Comparison of ENCODE assay signal across 15 cellular contexts in the genomic region with DNA sequence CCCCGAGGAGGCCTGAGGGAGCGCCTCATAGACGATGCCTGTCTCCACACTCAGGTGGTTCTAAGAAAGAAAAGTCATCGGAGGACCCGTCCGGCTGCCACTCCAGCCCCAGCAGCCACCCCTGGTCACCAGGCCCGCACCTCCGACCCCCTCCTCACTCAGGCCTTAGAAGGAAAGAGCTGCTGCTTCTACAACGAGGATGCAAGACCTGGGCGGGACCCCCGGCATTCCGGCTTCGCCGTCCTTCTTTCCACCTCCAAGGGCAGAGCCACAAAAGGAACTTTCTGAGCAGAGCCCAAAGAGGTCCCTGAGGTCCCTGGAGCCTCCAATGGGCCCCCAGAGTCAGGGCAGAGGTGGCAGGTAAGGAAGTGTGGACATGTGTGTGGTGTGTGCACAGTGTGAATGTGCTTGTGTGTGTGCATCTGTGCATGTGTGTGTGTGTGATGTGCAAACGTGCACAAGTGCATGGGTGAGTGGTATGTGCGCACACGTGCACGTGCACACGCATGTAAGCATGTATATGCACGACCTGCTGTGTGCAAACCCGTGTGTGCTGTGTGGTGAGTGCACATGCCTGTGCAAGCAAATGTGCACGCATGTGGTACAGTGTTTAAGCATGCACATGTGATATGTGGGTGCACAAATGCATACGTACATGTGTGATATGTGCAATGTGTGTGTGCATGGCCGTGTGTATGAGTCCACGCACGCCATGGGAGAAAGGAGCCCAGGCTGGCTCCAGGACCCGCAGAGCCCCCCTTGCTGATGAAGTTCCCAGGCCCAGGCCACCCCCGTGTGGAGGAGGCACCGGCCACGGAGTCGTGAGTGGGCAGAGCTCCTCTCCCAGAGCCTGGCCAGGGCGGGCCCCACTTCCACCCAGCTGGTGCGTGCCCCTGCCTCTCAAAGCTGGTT. TPM values are rescaled to one million over a fixed set of nuclear protein-coding genes. Genes with fewer than 3 reads are reported as not detected.
DNase-seq lines count a peak whose midpoint lies in the region; ATAC-seq, FAIRE-seq and TF ChIP-seq lines count a peak whose summit lies in the region.
"Had no signal": no experiment of that assay in that cellular context is flagged by ENCODE, and none has a peak within 500 bp of the region (broad histone marks: within the 10 kb centered on the region; RNA-seq: fewer than 3 reads in every experiment).

No MANE protein-coding gene starts in this region.

- no peak overlapping the region for H3K4me3 Mint-ChIP-seq in naive thymus-derived CD4-positive, alpha-beta T cell
- H3K4me3 Mint-ChIP-seq: IgD-negative memory B cell had no signal

- no peaks in the 10 kb centered on the region for H3K9me3 ChIP-seq in naive thymus-derived CD4-positive, alpha-beta T cell (ENCODE audit: control insufficient read depth in 2 of 3, low read length in 3 of 3)
- no peaks in the 10 kb centered on the region for H3K9me3 ChIP-seq in upper lobe of right lung
- H3K9me3 ChIP-seq: BLaER1 had no signal

- no peaks in the 10 kb centered on the region for H3K36me3 Mint-ChIP-seq in naive thymus-derived CD4-positive, alpha-beta T cell
- H3K36me3 Mint-ChIP-seq: IgD-negative memory B cell had no signal

- FAIRE-seq in bronchial epithelial cell (lab: Jason Lieb, UNC) = peak; percentile 94
- FAIRE-seq: H54 had no signal

- H3K27ac Mint-ChIP-seq in naive thymus-derived CD4-positive, alpha-beta T cell = no peak overlapping the region

- TF ChIP-seq CTCF in bronchial epithelial cell (IDR thresholded peaks at IDR 0.05; ENCODE audit: insufficient read depth, low read length, severe bottlenecking) = no peak
- TF ChIP-seq CTCF in upper lobe of right lung (IDR thresholded peaks at IDR 0.05) = no peak

- H3K4me3 ChIP-seq in bronchial epithelial cell (ENCODE audit: low read depth, low read length) = no peak overlapping the region
- H3K4me3 ChIP-seq in naive thymus-derived CD4-positive, alpha-beta T cell (ENCODE audit: low read length) = no peak overlapping the region
- no peak overlapping the region for H3K4me3 ChIP-seq in upper lobe of right lung
- H3K4me3 ChIP-seq: BLaER1 had no signal

- peaks cover 0 to 1% (median 0%) of the 10 kb centered on the region in 11 donors for H3K9me3 Mint-ChIP-seq in naive thymus-derived CD4-positive, alpha-beta T cell
- H3K9me3 Mint-ChIP-seq: IgD-negative memory B cell had no signal

- H3K27ac ChIP-seq in naive thymus-derived CD4-positive, alpha-beta T cell (ENCODE audit: low read depth, low read length) = no peak overlapping the region
- H3K27ac ChIP-seq in upper lobe of right lung = no peak overlapping the region
- H3K27ac ChIP-seq: BLaER1 had no signal

- H3K27me3 ChIP-seq in bronchial epithelial cell (ENCODE audit: control insufficient read depth, insufficient read depth, low read length) (peaks cover 11% of the 10 kb centered on the region), upper lobe of right lung (peaks cover 62% of the 10 kb centered on the region)
- no peaks in the 10 kb centered on the region for H3K27me3 ChIP-seq in naive thymus-derived CD4-positive, alpha-beta T cell (ENCODE audit: control insufficient read depth in 2 of 2, insufficient read depth in 2 of 2, low read length in 2 of 2)
- H3K27me3 ChIP-seq: BLaER1 had no signal

- H3K4me1 Mint-ChIP-seq in naive thymus-derived CD4-positive, alpha-beta T cell = peaks cover 0 to 1% (median 0%) of the 10 kb centered on the region in 7 donors
- H3K4me1 Mint-ChIP-seq: IgD-negative memory B cell had no signal

- ATAC-seq in Right ventricle myocardium superior (ENCODE audit: poor library complexity) (no peak), left ventricle myocardium superior (no peak), upper lobe of right lung (no peak), HG02938 (IDR thresholded peaks at IDR 0.05; ENCODE audit: unreplicated experiment) (no peak)
- ATAC-seq in naive thymus-derived CD4-positive, alpha-beta T cell = peak; percentile 18

- H3K4me1 ChIP-seq in naive thymus-derived CD4-positive, alpha-beta T cell (ENCODE audit: control insufficient read depth in 2 of 2, insufficient read depth in 2 of 2, low read length in 2 of 2) = no peaks in the 10 kb centered on the region
- no peaks in the 10 kb centered on the region for H3K4me1 ChIP-seq in upper lobe of right lung

- intact Hi-C loops in Right ventricle myocardium superior (cut with DNase I) = no loop called here
- intact Hi-C loops in left ventricle myocardium superior (cut with micrococcal nuclease) = no loop called here
- intact Hi-C loops in naive thymus-derived CD4-positive, alpha-beta T cell (cut with micrococcal nuclease) = no loop called here
- intact Hi-C loops in upper lobe of right lung (cut with DNase I) = no loop called here

- H3K36me3 ChIP-seq in bronchial epithelial cell (ENCODE audit: control insufficient read depth, insufficient read depth, low read length) = no peaks in the 10 kb centered on the region
- H3K36me3 ChIP-seq in naive thymus-derived CD4-positive, alpha-beta T cell (ENCODE audit: control insufficient read depth in 2 of 3, insufficient read depth in 3 of 3, low read length in 3 of 3) = no peaks in the 10 kb centered on the region
- no peaks in the 10 kb centered on the region for H3K36me3 ChIP-seq in upper lobe of right lung
- H3K36me3 ChIP-seq: BLaER1 had no signal

- DNase-seq in Right ventricle myocardium superior (peak; percentile 26), left ventricle myocardium superior (no peak), bronchial epithelial cell (ENCODE audit: low read depth) (no peak), upper lobe of right lung (no peak)
- no peak for DNase-seq in naive thymus-derived CD4-positive, alpha-beta T cell
- DNase-seq in stimulated activated CD4-positive, alpha-beta T cell treated with anti-CD3 and anti-CD28 coated beads, Interleukin-4, amount 100 ng/mL, for 1 hour = no peak
- DNase-seq in stimulated activated CD4-positive, alpha-beta T cell treated with anti-CD3 and anti-CD28 coated beads, Interleukin-2, amount 100 ng/mL, for 48 hours = no peak
- DNase-seq: 8988T, AML-193, DMS53, GF-D8 had no signal

- H3K27me3 Mint-ChIP-seq in naive thymus-derived CD4-positive, alpha-beta T cell = peaks cover 0 to 12% (median 0%) of the 10 kb centered on the region in 5 donors

- POLR2A ChIA-PET in naive thymus-derived CD4-positive, alpha-beta T cell (lab: Charles Lee) = no interaction called here

- CTCF ChIA-PET in naive thymus-derived CD4-positive, alpha-beta T cell (lab: Charles Lee) = no interaction called here

RNA-seq across cellular contexts. Expression of a gene that starts 27.7 kb away (rescaled TPM):
- total RNA-seq in Right ventricle myocardium superior = 16.4 TPM
- total RNA-seq in left ventricle myocardium superior = 16.6 TPM
- total RNA-seq in bronchial epithelial cell = 67.9 and 78.2 TPM in 2 replicates
- total RNA-seq in naive thymus-derived CD4-positive, alpha-beta T cell = 10 to 100 TPM; 16.4 to 55.3 (median 41.3) TPM
- polyA plus RNA-seq in naive thymus-derived CD4-positive, alpha-beta T cell = 10 to 100 TPM; 42.2 to 61.8 TPM
- 30.7 TPM for total RNA-seq in upper lobe of right lung

RNA-seq across cellular contexts. Expression of a gene that starts 51.3 kb away (rescaled TPM):
- 30.8 TPM for total RNA-seq in Right ventricle myocardium superior
- 39.1 TPM for total RNA-seq in left ventricle myocardium superior
- total RNA-seq in bronchial epithelial cell = 7.6 and 14.0 TPM in 2 replicates
- 10 to 100 TPM in 1 of 5 experiments, 1 to 10 TPM in 4; 2.7 to 17.7 (median 8.2) TPM for total RNA-seq in naive thymus-derived CD4-positive, alpha-beta T cell
- polyA plus RNA-seq in naive thymus-derived CD4-positive, alpha-beta T cell = under 1 TPM; 0.92 to 0.97 TPM
- total RNA-seq in upper lobe of right lung = 33.5 TPM

RNA-seq across cellular contexts. Expression of a gene that starts 58.5 kb away (rescaled TPM):
- total RNA-seq in Right ventricle myocardium superior = not detected
- total RNA-seq in left ventricle myocardium superior = not detected
- total RNA-seq in bronchial epithelial cell = not detected in 2 replicates
- under 1 TPM in 2 of 5 experiments, not detected in 3; 0.15 to 0.21 TPM for total RNA-seq in naive thymus-derived CD4-positive, alpha-beta T cell
- polyA plus RNA-seq in naive thymus-derived CD4-positive, alpha-beta T cell = not detected
- total RNA-seq in upper lobe of right lung = not detected
- polyA plus RNA-seq: IgD-negative memory B cell had no signal
